In genomic region chr4:148022975-148023374, GRCh38 we compare ENCODE assay signal across 1 cellular context.
TF ChIP-seq lines count a peak whose summit lies in the region.

No MANE protein-coding gene starts in this region.

TF ChIP-seq in WTC11, 78 proteins besides CTCF, POLR2A, EP300 and RAD21 (continued from another document):
- no peak for TF ChIP-seq PREB (CRISPR knock-in tag; IDR thresholded peaks at IDR 0.05; ENCODE audit: borderline replicate concordance)
- TF ChIP-seq ETV6 (CRISPR knock-in tag; IDR thresholded peaks at IDR 0.05): no peak
- TF ChIP-seq NFATC4 (CRISPR knock-in tag; IDR thresholded peaks at IDR 0.05): no peak
- no peak for TF ChIP-seq NR2C2 (CRISPR knock-in tag; IDR thresholded peaks at IDR 0.05)
- TF ChIP-seq, protein P1, sequence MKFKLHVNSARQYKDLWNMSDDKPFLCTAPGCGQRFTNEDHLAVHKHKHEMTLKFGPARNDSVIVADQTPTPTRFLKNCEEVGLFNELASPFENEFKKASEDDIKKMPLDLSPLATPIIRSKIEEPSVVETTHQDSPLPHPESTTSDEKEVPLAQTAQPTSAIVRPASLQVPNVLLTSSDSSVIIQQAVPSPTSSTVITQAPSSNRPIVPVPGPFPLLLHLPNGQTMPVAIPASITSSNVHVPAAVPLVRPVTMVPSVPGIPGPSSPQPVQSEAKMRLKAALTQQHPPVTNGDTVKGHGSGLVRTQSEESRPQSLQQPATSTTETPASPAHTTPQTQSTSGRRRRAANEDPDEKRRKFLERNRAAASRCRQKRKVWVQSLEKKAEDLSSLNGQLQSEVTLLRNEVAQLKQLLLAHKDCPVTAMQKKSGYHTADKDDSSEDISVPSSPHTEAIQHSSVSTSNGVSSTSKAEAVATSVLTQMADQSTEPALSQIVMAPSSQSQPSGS (CRISPR knock-in tag; IDR thresholded peaks at IDR 0.05; ENCODE audit: borderline replicate concordance, low read depth): no peak
